In genomic region chr17:1484586-1485310, GRCh38 we compare ENCODE assay signal across 8 cellular contexts. TPM values are rescaled to one million over a fixed set of nuclear protein-coding genes. Genes with fewer than 3 reads are reported as not detected.
DNase-seq lines count a peak whose midpoint lies in the region; ATAC-seq and TF ChIP-seq lines count a peak whose summit lies in the region.

No MANE protein-coding gene starts in this region.

- peak overlapping the region; percentile 85 to 96 (median 92) for H3K27ac Mint-ChIP-seq in CD4-positive, alpha-beta memory T cell
- peak overlapping the region; percentile 99 for H3K27ac Mint-ChIP-seq in IgD-negative memory B cell
- peak overlapping the region; percentile 68 for H3K27ac Mint-ChIP-seq in T-helper 1 cell treated with Interleukin-12 subunit alpha and Interleukin-12 subunit beta and Interleukin-4 antibody, amounts not matched to agents 30 μg/mL and 1 μg/mL, for 36 hours

- H3K27me3 ChIP-seq in CD4-positive, alpha-beta memory T cell (ENCODE audit: insufficient read depth, low read length) = no peaks in the 10 kb centered on the region
- H3K27me3 ChIP-seq in lung (ENCODE audit: control insufficient read depth, insufficient read depth) (no peaks in the 10 kb centered on the region), thyroid gland (no peaks in the 10 kb centered on the region)

- no peaks in the 10 kb centered on the region for H3K9me3 ChIP-seq in CD4-positive, alpha-beta memory T cell (ENCODE audit: control insufficient read depth in 1 of 2, low read length in 2 of 2)
- H3K9me3 ChIP-seq in lung (ENCODE audit: control insufficient read depth in 2 of 2, insufficient read depth in 1 of 2, low read length in 1 of 2) (no peaks in the 10 kb centered on the region), thyroid gland (no peaks in the 10 kb centered on the region)

- ATAC-seq in GM19324 (IDR thresholded peaks at IDR 0.05; ENCODE audit: low FRiP score, unreplicated experiment) = peak; percentile 29
- ATAC-seq in lung (ENCODE audit: insufficient read depth, low FRiP score) = peak; percentile 15
- ATAC-seq in GM21528 (IDR thresholded peaks at IDR 0.05; ENCODE audit: low FRiP score, unreplicated experiment) = no peak

- POLR2A ChIA-PET in CD4-positive, alpha-beta memory T cell (lab: Charles Lee; ENCODE audit: partially characterized antibody) = interaction anchor here (0.8 to 2.2 kb wide), 8 partner anchors 21 to 34 kb away, joined by 3 to 7 read pairs (median 5); partner anchors contain the start of genes CRK and INPP5K

- peak overlapping the region; percentile 69 for H3K27ac ChIP-seq in CD4-positive, alpha-beta memory T cell (ENCODE audit: low read depth, low read length)
- H3K27ac ChIP-seq in lung (ENCODE audit: low read depth in 1 of 2, low read length in 1 of 2) (peak overlapping the region; percentile 86 to 94), thyroid gland (peak overlapping the region; percentile 86 to 98 (median 94))

- H3K4me1 Mint-ChIP-seq in CD4-positive, alpha-beta memory T cell = peaks cover 12 to 48% (median 22%) of the 10 kb centered on the region in 4 donors
- H3K4me1 Mint-ChIP-seq in IgD-negative memory B cell = peaks cover 8 to 15% (median 9%) of the 10 kb centered on the region in 3 donors
- H3K4me1 Mint-ChIP-seq in T-helper 1 cell treated with Interleukin-12 subunit alpha and Interleukin-12 subunit beta and Interleukin-4 antibody, amounts not matched to agents 30 μg/mL and 1 μg/mL, for 36 hours (ENCODE audit: low read depth) = peaks cover 11% of the 10 kb centered on the region

- peak; percentile 48 to 83 (median 57) for DNase-seq in CD4-positive, alpha-beta memory T cell
- peak; percentile 51 for DNase-seq in choroid plexus epithelial cell (ENCODE audit: low read depth)
- peak; percentile 69 for DNase-seq in lung (ENCODE audit: low spot score)
- DNase-seq in thyroid gland = peak; percentile 79 to 82

- H3K4me1 ChIP-seq in CD4-positive, alpha-beta memory T cell (ENCODE audit: insufficient read depth, low read length) = peaks cover 32% of the 10 kb centered on the region
- peaks cover 3 to 17% of the 10 kb centered on the region in 2 donors for H3K4me1 ChIP-seq in lung (ENCODE audit: control insufficient read depth in 2 of 2, insufficient read depth in 2 of 2, low read length in 2 of 2)
- peaks cover 31 to 39% of the 10 kb centered on the region in 2 donors for H3K4me1 ChIP-seq in thyroid gland

- H3K4me3 Mint-ChIP-seq in CD4-positive, alpha-beta memory T cell = peak overlapping the region; percentile 84 to 88 (median 85)
- peak overlapping the region; percentile 91 to 98 (median 94) for H3K4me3 Mint-ChIP-seq in IgD-negative memory B cell
- peak overlapping the region; percentile 78 for H3K4me3 Mint-ChIP-seq in T-helper 1 cell treated with Interleukin-12 subunit alpha and Interleukin-12 subunit beta and Interleukin-4 antibody, amounts not matched to agents 30 μg/mL and 1 μg/mL, for 36 hours

- H3K36me3 ChIP-seq in CD4-positive, alpha-beta memory T cell (ENCODE audit: insufficient read depth, low read length) = peaks cover 3% of the 10 kb centered on the region
- H3K36me3 ChIP-seq in lung (ENCODE audit: control insufficient read depth in 2 of 2, insufficient read depth in 2 of 2, low read length in 2 of 2) (peaks cover 11 to 20% of the 10 kb centered on the region in 2 donors), thyroid gland (peaks cover 19 to 29% of the 10 kb centered on the region in 2 donors)

- intact Hi-C loops in CD4-positive, alpha-beta memory T cell (cut with micrococcal nuclease) = no loop called here
- intact Hi-C loops in thyroid gland (cut with DNase I) = no loop called here

- peak overlapping the region; percentile 19 to 52 for H3K4me3 ChIP-seq in CD4-positive, alpha-beta memory T cell (ENCODE audit: low read length in 2 of 2)
- H3K4me3 ChIP-seq in choroid plexus epithelial cell (ENCODE audit: low read depth, low read length) = peak overlapping the region; percentile 69
- peak overlapping the region; percentile 62 for H3K4me3 ChIP-seq in lung
- peak overlapping the region in 2 of 3 donors; percentile 54 to 77 for H3K4me3 ChIP-seq in thyroid gland (replicated peaks in 1 of 3)

- CTCF ChIA-PET in CD4-positive, alpha-beta memory T cell (lab: Charles Lee; ENCODE audit: partially characterized antibody) = interaction anchor here (0.8 to 0.9 kb wide), 2 partner anchors 32 to 123 kb away, joined by 3 read pairs; partner anchors contain the start of gene INPP5K

- H3K27me3 Mint-ChIP-seq in CD4-positive, alpha-beta memory T cell = no peaks in the 10 kb centered on the region
- no peaks in the 10 kb centered on the region for H3K27me3 Mint-ChIP-seq in IgD-negative memory B cell
- no peaks in the 10 kb centered on the region for H3K27me3 Mint-ChIP-seq in T-helper 1 cell treated with Interleukin-12 subunit alpha and Interleukin-12 subunit beta and Interleukin-4 antibody, amounts not matched to agents 30 μg/mL and 1 μg/mL, for 36 hours (ENCODE audit: low read depth)

- peaks cover 10 to 25% of the 10 kb centered on the region in 2 donors for H3K36me3 Mint-ChIP-seq in CD4-positive, alpha-beta memory T cell
- peaks cover 2% of the 10 kb centered on the region for H3K36me3 Mint-ChIP-seq in IgD-negative memory B cell
- peaks cover 9% of the 10 kb centered on the region for H3K36me3 Mint-ChIP-seq in T-helper 1 cell treated with Interleukin-12 subunit alpha and Interleukin-12 subunit beta and Interleukin-4 antibody, amounts not matched to agents 30 μg/mL and 1 μg/mL, for 36 hours (ENCODE audit: low read depth)

- TF ChIP-seq POLR2A in thyroid gland (IDR thresholded peaks at IDR 0.05) = peak in 1 of 2 donors; percentile 54

- TF ChIP-seq CTCF in choroid plexus epithelial cell (conservative IDR thresholded peaks at IDR 0.05; ENCODE audit: low read depth, low read length) = peak; percentile 40
- no peak for TF ChIP-seq CTCF in lung (IDR thresholded peaks at IDR 0.05; ENCODE audit: control extremely low read depth, extremely low read depth)
- TF ChIP-seq CTCF in thyroid gland (IDR thresholded peaks at IDR 0.05) = no peak

- WGBS in lung, 2 donors = 7 to 12% methylated on average over 8 to 11 of the region's 11 CpGs
- 12 to 16% methylated on average over 6 of the region's 11 CpGs for WGBS in thyroid gland, 2 donors

- no peaks in the 10 kb centered on the region for H3K9me3 Mint-ChIP-seq in CD4-positive, alpha-beta memory T cell
- H3K9me3 Mint-ChIP-seq in IgD-negative memory B cell = peaks cover 0 to 1% (median 0%) of the 10 kb centered on the region in 3 donors
- no peaks in the 10 kb centered on the region for H3K9me3 Mint-ChIP-seq in T-helper 1 cell treated with Interleukin-12 subunit alpha and Interleukin-12 subunit beta and Interleukin-4 antibody, amounts not matched to agents 30 μg/mL and 1 μg/mL, for 36 hours

RNA-seq across cellular contexts. Expression of gene MYO1C, which starts 7.7 kb away (rescaled TPM):
- total RNA-seq in CD4-positive, alpha-beta memory T cell = 10 to 100 TPM; 30.9 to 31.1 TPM
- polyA plus RNA-seq in CD4-positive, alpha-beta memory T cell = 10 to 100 TPM in 1 of 2 donors, 1 to 10 TPM in 1; 6.3 to 18.7 TPM
- polyA plus RNA-seq in IgD-negative memory B cell (29.6 TPM), lung (10 to 100 TPM; 73.4 to 78.5 TPM)
- total RNA-seq in lung (100 to 1,000 TPM; 101 to 237 TPM), thyroid gland (100 to 1,000 TPM; 103 to 145 (median 121) TPM)

RNA-seq across cellular contexts. Expression of gene CRK, which starts 28.7 kb away (rescaled TPM):
- total RNA-seq in CD4-positive, alpha-beta memory T cell = 10 to 100 TPM; 29.3 to 32.1 TPM
- 10 to 100 TPM; 24.2 to 25.1 TPM for polyA plus RNA-seq in CD4-positive, alpha-beta memory T cell
- polyA plus RNA-seq in IgD-negative memory B cell = 28.3 TPM
- 10 to 100 TPM; 62.4 to 67.5 TPM for total RNA-seq in lung
- polyA plus RNA-seq in lung = 10 to 100 TPM; 29.3 to 36.6 TPM
- total RNA-seq in thyroid gland = 100 to 1,000 TPM in 2 of 4 donors, 10 to 100 TPM in 2; 89.6 to 140 (median 98.7) TPM

RNA-seq across cellular contexts. Expression of gene INPP5K, which starts 31.7 kb away (rescaled TPM):
- 10 to 100 TPM; 73.6 to 78.5 TPM for total RNA-seq in CD4-positive, alpha-beta memory T cell
- 100 to 1,000 TPM in 1 of 2 donors, 10 to 100 TPM in 1; 81.9 to 123 TPM for polyA plus RNA-seq in CD4-positive, alpha-beta memory T cell
- polyA plus RNA-seq in IgD-negative memory B cell (51.7 TPM), lung (10 to 100 TPM; 33.6 to 35.5 TPM)
- total RNA-seq in lung (10 to 100 TPM; 46.5 to 76.7 TPM), thyroid gland (100 to 1,000 TPM; 124 to 285 (median 158) TPM)
